Comparison of ENCODE assay signal across 14 cellular contexts in genomic region chr2:216117566-216117965, GRCh38. TPM values are rescaled to one million over a fixed set of nuclear protein-coding genes. Genes with fewer than 3 reads are reported as not detected.
DNase-seq lines count a peak whose midpoint lies in the region; ATAC-seq and TF ChIP-seq lines count a peak whose summit lies in the region.
"Had no signal": no experiment of that assay in that cellular context is flagged by ENCODE, and none has a peak within 500 bp of the region (broad histone marks: within the 10 kb centered on the region; RNA-seq: fewer than 3 reads in every experiment).

No MANE protein-coding gene starts in this region.

- no peak overlapping the region for H2AFZ ChIP-seq in neural progenitor cell (replicated peaks)

- POLR2A ChIA-PET in activated CD8-positive, alpha-beta T cell treated with anti-CD3 and anti-CD28 coated beads for 36 hours (lab: Charles Lee) = interaction anchor here (1.0 to 6.5 kb wide), 3 partner anchors 7 to 33 kb away, joined by 3 to 39 read pairs (median 3); partner anchors contain the start of gene XRCC5
- POLR2A ChIA-PET in activated CD8-positive, alpha-beta T cell treated with anti-CD3 and anti-CD28 coated beads, Interleukin-2, amount 10 ng/mL, durations not matched to agents 7 days and 5 days (lab: Charles Lee) = no interaction called here

- H4K20me1 ChIP-seq in neural progenitor cell (ENCODE audit: low read depth) = peaks cover 35% of the 10 kb centered on the region

- H3K4me1 Mint-ChIP-seq in activated CD8-positive, alpha-beta T cell treated with anti-CD3 and anti-CD28 coated beads for 36 hours (ENCODE audit: low read depth) = peaks cover 93% of the 10 kb centered on the region
- H3K4me1 Mint-ChIP-seq in activated CD8-positive, alpha-beta T cell treated with anti-CD3 and anti-CD28 coated beads, Interleukin-2, amount 10 ng/mL, durations not matched to agents 7 days and 5 days (ENCODE audit: low read depth) = peaks cover 89% of the 10 kb centered on the region
- H3K4me1 Mint-ChIP-seq in T-helper 17 cell = peaks cover 54% of the 10 kb centered on the region
- peaks cover 40% of the 10 kb centered on the region for H3K4me1 Mint-ChIP-seq in chondrocyte (ENCODE audit: low read depth)
- H3K4me1 Mint-ChIP-seq in neural progenitor cell = peaks cover 67% of the 10 kb centered on the region

- no peak for DNase-seq in activated CD8-positive, alpha-beta T cell treated with anti-CD3 and anti-CD28 coated beads for 36 hours
- DNase-seq in activated CD8-positive, alpha-beta T cell treated with anti-CD3 and anti-CD28 coated beads, Interleukin-2, amount 10 ng/mL, durations not matched to agents 7 days and 5 days = no peak
- DNase-seq in T-helper 17 cell = no peak
- DNase-seq in chondrocyte (ENCODE audit: low spot score) = no peak
- DNase-seq in neural progenitor cell (ENCODE audit: low spot score) = no peak
- DNase-seq in left ventricle myocardium superior = no peak
- no peak for DNase-seq in iPS-NIHi11 (ENCODE audit: low spot score)
- DNase-seq in posterior vena cava (ENCODE audit: low spot score) = no peak
- DNase-seq: activated CD8-positive, alpha-beta memory T cell treated with anti-CD3 and anti-CD28 coated beads, Interleukin-2, amount 50 U/mL, for 4 hours; amygdala; heart left ventricle; NCI-H187; ovary had no signal

- peaks cover 90% of the 10 kb centered on the region for H3K36me3 Mint-ChIP-seq in activated CD8-positive, alpha-beta T cell treated with anti-CD3 and anti-CD28 coated beads for 36 hours (ENCODE audit: low read depth)
- H3K36me3 Mint-ChIP-seq in activated CD8-positive, alpha-beta T cell treated with anti-CD3 and anti-CD28 coated beads, Interleukin-2, amount 10 ng/mL, durations not matched to agents 7 days and 5 days (ENCODE audit: low read depth) = peaks cover 90% of the 10 kb centered on the region
- H3K36me3 Mint-ChIP-seq in T-helper 17 cell (ENCODE audit: low read depth) (peaks cover 14% of the 10 kb centered on the region), chondrocyte (ENCODE audit: low read depth) (peaks cover 46% of the 10 kb centered on the region), neural progenitor cell (peaks cover 47% of the 10 kb centered on the region)

- H3K4me1 ChIP-seq in neural progenitor cell = peaks cover 69% of the 10 kb centered on the region

- H3K9me3 ChIP-seq in T-helper 17 cell (ENCODE audit: control insufficient read depth, low read length, poor library complexity, severe bottlenecking) = no peaks in the 10 kb centered on the region
- no peaks in the 10 kb centered on the region for H3K9me3 ChIP-seq in neural progenitor cell (ENCODE audit: low read depth)
- H3K9me3 ChIP-seq: heart left ventricle, ovary had no signal

- peaks cover 90% of the 10 kb centered on the region for H3K79me2 ChIP-seq in neural progenitor cell (ENCODE audit: low read depth)

- H3K27ac Mint-ChIP-seq in activated CD8-positive, alpha-beta T cell treated with anti-CD3 and anti-CD28 coated beads for 36 hours = peak overlapping the region; percentile 96
- H3K27ac Mint-ChIP-seq in activated CD8-positive, alpha-beta T cell treated with anti-CD3 and anti-CD28 coated beads, Interleukin-2, amount 10 ng/mL, durations not matched to agents 7 days and 5 days = no peak overlapping the region
- H3K27ac Mint-ChIP-seq in T-helper 17 cell (peak overlapping the region; percentile 95), chondrocyte (ENCODE audit: unreplicated experiment) (peak overlapping the region; percentile 32), neural progenitor cell (peak overlapping the region; percentile 34)

- H3K27ac ChIP-seq in neural progenitor cell = peak overlapping the region; percentile 92
- H3K27ac ChIP-seq: heart left ventricle, ovary had no signal

- H3K36me3 ChIP-seq in neural progenitor cell = peaks cover 32% of the 10 kb centered on the region
- H3K36me3 ChIP-seq: ovary had no signal

- H3K27me3 Mint-ChIP-seq in activated CD8-positive, alpha-beta T cell treated with anti-CD3 and anti-CD28 coated beads for 36 hours = no peaks in the 10 kb centered on the region
- no peaks in the 10 kb centered on the region for H3K27me3 Mint-ChIP-seq in activated CD8-positive, alpha-beta T cell treated with anti-CD3 and anti-CD28 coated beads, Interleukin-2, amount 10 ng/mL, durations not matched to agents 7 days and 5 days (ENCODE audit: low read depth)
- H3K27me3 Mint-ChIP-seq in T-helper 17 cell (no peaks in the 10 kb centered on the region), chondrocyte (ENCODE audit: low read depth) (no peaks in the 10 kb centered on the region), neural progenitor cell (ENCODE audit: insufficient read depth, low read depth) (peaks cover 5% of the 10 kb centered on the region)

- H3K4me2 ChIP-seq in neural progenitor cell = peak overlapping the region; percentile 74

- ATAC-seq in activated CD8-positive, alpha-beta T cell treated with anti-CD3 and anti-CD28 coated beads for 36 hours = no peak
- ATAC-seq in activated CD8-positive, alpha-beta T cell treated with anti-CD3 and anti-CD28 coated beads, Interleukin-2, amount 10 ng/mL, durations not matched to agents 7 days and 5 days = no peak
- ATAC-seq in T-helper 17 cell = no peak
- ATAC-seq in left ventricle myocardium superior = no peak
- ATAC-seq: HCT116, heart left ventricle had no signal

- H3K9ac ChIP-seq in neural progenitor cell = no peak overlapping the region

- peaks cover 71% of the 10 kb centered on the region for H3F3A ChIP-seq in neural progenitor cell (ENCODE audit: low read depth)

- no peaks in the 10 kb centered on the region for H3K9me3 Mint-ChIP-seq in activated CD8-positive, alpha-beta T cell treated with anti-CD3 and anti-CD28 coated beads for 36 hours
- H3K9me3 Mint-ChIP-seq in activated CD8-positive, alpha-beta T cell treated with anti-CD3 and anti-CD28 coated beads, Interleukin-2, amount 10 ng/mL, durations not matched to agents 7 days and 5 days (ENCODE audit: insufficient read depth) = no peaks in the 10 kb centered on the region
- H3K9me3 Mint-ChIP-seq in chondrocyte (ENCODE audit: low read depth) (no peaks in the 10 kb centered on the region), neural progenitor cell (no peaks in the 10 kb centered on the region)

- intact Hi-C loops in activated CD8-positive, alpha-beta T cell treated with anti-CD3 and anti-CD28 coated beads for 36 hours (cut with micrococcal nuclease) = loop anchor here (10.0 kb wide), 2 partner anchors 297 to 377 kb away; partner anchors contain the start of genes RPL37A and SMARCAL1
- intact Hi-C loops in left ventricle myocardium superior (cut with micrococcal nuclease) = no loop called here
- intact Hi-C loops in posterior vena cava (cut with DNase I) = no loop called here

- H3K27me3 ChIP-seq in neural progenitor cell = no peaks in the 10 kb centered on the region
- H3K27me3 ChIP-seq: heart left ventricle, ovary had no signal

- no peak for TF ChIP-seq CTCF in activated CD8-positive, alpha-beta T cell treated with anti-CD3 and anti-CD28 coated beads for 36 hours (IDR thresholded peaks at IDR 0.05)
- TF ChIP-seq CTCF in chondrocyte (IDR thresholded peaks at IDR 0.05) (no peak), neural progenitor cell (IDR thresholded peaks at IDR 0.05) (no peak)

- H3K4me3 Mint-ChIP-seq in activated CD8-positive, alpha-beta T cell treated with anti-CD3 and anti-CD28 coated beads for 36 hours = no peak overlapping the region
- H3K4me3 Mint-ChIP-seq in activated CD8-positive, alpha-beta T cell treated with anti-CD3 and anti-CD28 coated beads, Interleukin-2, amount 10 ng/mL, durations not matched to agents 7 days and 5 days = no peak overlapping the region
- no peak overlapping the region for H3K4me3 Mint-ChIP-seq in T-helper 17 cell
- H3K4me3 Mint-ChIP-seq in chondrocyte (ENCODE audit: unreplicated experiment) = no peak overlapping the region
- H3K4me3 Mint-ChIP-seq in neural progenitor cell = no peak overlapping the region

- H3K4me3 ChIP-seq in neural progenitor cell = peak overlapping the region; percentile 8
- H3K4me3 ChIP-seq: heart left ventricle, ovary had no signal

- CTCF ChIA-PET in activated CD8-positive, alpha-beta T cell treated with anti-CD3 and anti-CD28 coated beads for 36 hours (lab: Charles Lee) = interaction anchor here (0.8 to 3.5 kb wide), 4 partner anchors 8 to 36 kb away, joined by 3 to 38 read pairs (median 3); partner anchors contain the start of genes PECR, TMEM169 and XRCC5
- CTCF ChIA-PET in activated CD8-positive, alpha-beta T cell treated with anti-CD3 and anti-CD28 coated beads, Interleukin-2, amount 10 ng/mL, durations not matched to agents 7 days and 5 days (lab: Charles Lee) = interaction anchor here (1.0 kb wide), 1 partner anchor 85 kb away, joined by 3 read pairs; no protein-coding TSS in a partner anchor

RNA-seq across cellular contexts. Expression of gene XRCC5, which starts 8.4 kb away (rescaled TPM):
- 100 to 1,000 TPM; 541 to 544 TPM for total RNA-seq in activated CD8-positive, alpha-beta T cell treated with anti-CD3 and anti-CD28 coated beads for 36 hours
- 100 to 1,000 TPM; 362 to 394 TPM for total RNA-seq in activated CD8-positive, alpha-beta T cell treated with anti-CD3 and anti-CD28 coated beads, Interleukin-2, amount 10 ng/mL, durations not matched to agents 7 days and 5 days
- 100 to 1,000 TPM; 151 to 161 TPM for total RNA-seq in T-helper 17 cell
- total RNA-seq in chondrocyte = 154 to 236 TPM (median 158 TPM) in 3 replicates
- total RNA-seq in neural progenitor cell (ENCODE audit: low replicate concordance) = 585 and 807 TPM in 2 replicates
- 129 TPM for total RNA-seq in left ventricle myocardium superior
- total RNA-seq in posterior vena cava = 100 to 1,000 TPM; 189 to 213 TPM

RNA-seq across cellular contexts. Expression of gene TMEM169, which starts 35.8 kb away (rescaled TPM):
- under 1 TPM; 0.76 to 0.83 TPM for total RNA-seq in activated CD8-positive, alpha-beta T cell treated with anti-CD3 and anti-CD28 coated beads for 36 hours
- 1 to 10 TPM; 1.2 to 1.4 TPM for total RNA-seq in activated CD8-positive, alpha-beta T cell treated with anti-CD3 and anti-CD28 coated beads, Interleukin-2, amount 10 ng/mL, durations not matched to agents 7 days and 5 days
- total RNA-seq in T-helper 17 cell = 1 to 10 TPM; 1.6 to 2.2 TPM
- total RNA-seq in chondrocyte = 1.3 to 2.0 TPM (median 1.5 TPM) in 3 replicates
- 17.9 and 19.6 TPM in 2 replicates for total RNA-seq in neural progenitor cell (ENCODE audit: low replicate concordance)
- total RNA-seq in left ventricle myocardium superior = 0.15 TPM
- total RNA-seq in posterior vena cava = under 1 TPM; 0.38 to 0.51 TPM

RNA-seq across cellular contexts. Expression of gene PECR, which starts 36.0 kb away (rescaled TPM):
- 10 to 100 TPM; 21.1 to 22.5 TPM for total RNA-seq in activated CD8-positive, alpha-beta T cell treated with anti-CD3 and anti-CD28 coated beads for 36 hours
- total RNA-seq in activated CD8-positive, alpha-beta T cell treated with anti-CD3 and anti-CD28 coated beads, Interleukin-2, amount 10 ng/mL, durations not matched to agents 7 days and 5 days = 10 to 100 TPM; 29.0 to 30.3 TPM
- total RNA-seq in T-helper 17 cell (10 to 100 TPM; 16.9 to 18.7 TPM), chondrocyte (6.6 to 10.1 TPM (median 9.1 TPM) in 3 replicates), neural progenitor cell (ENCODE audit: low replicate concordance) (14.8 and 21.2 TPM in 2 replicates), left ventricle myocardium superior (6.1 TPM), posterior vena cava (1 to 10 TPM; 3.4 to 4.5 TPM)
